In genomic region chr2:232925769-232926163, GRCh38 we compare ENCODE assay signal across 17 cellular contexts.
"Had no signal": no experiment of that assay in that cellular context is flagged by ENCODE, and none has a peak within 500 bp of the region (broad histone marks: within the 10 kb centered on the region; RNA-seq: fewer than 3 reads in every experiment).

No MANE protein-coding gene starts in this region.

- H3K27ac Mint-ChIP-seq: activated T-cell treated with anti-CD3 and anti-CD28 coated beads, Interleukin-2, amount 50 U/mL, for 72 hours; natural killer cell had no signal

- H3K36me3 Mint-ChIP-seq: natural killer cell had no signal

- H3K36me3 ChIP-seq: esophagus squamous epithelium, thyroid gland, WERI-Rb-1 had no signal

- H3K4me3 ChIP-seq: thyroid gland had no signal

- H3K9me3 Mint-ChIP-seq: natural killer cell had no signal

- H3K9me3 ChIP-seq: esophagus squamous epithelium, thyroid gland had no signal

- ATAC-seq: activated T-cell treated with anti-CD3 and anti-CD28 coated beads, Interleukin-2, amount 50 U/mL, for 72 hours; left ventricle myocardium superior; natural killer cell had no signal

- DNase-seq: activated CD4-positive, alpha-beta T cell treated with anti-CD3 and anti-CD28 coated beads for 1 hour; activated CD8-positive, alpha-beta memory T cell treated with anti-CD3 and anti-CD28 coated beads for 24 hours; activated effector memory CD4-positive, alpha-beta T cell treated with anti-CD3 and anti-CD28 coated beads, Interleukin-2, amount 50 U/mL, for 16 hours; activated naive CD4-positive, alpha-beta T cell treated with anti-CD3 and anti-CD28 coated beads, Interleukin-2, amount 50 U/mL, for 16 hours; activated T-cell treated with anti-CD3 and anti-CD28 coated beads, Interleukin-2, amount 50 U/mL, for 72 hours; aorta; cerebellar nuclear complex; cortex of kidney; effector CD8-positive, alpha-beta T cell; esophagus squamous epithelium; left ventricle myocardium superior; natural killer cell; stimulated activated CD8-positive, alpha-beta memory T cell treated with anti-CD3 and anti-CD28 coated beads, Interleukin-4, amount 100 ng/mL, for 48 hours; stimulated activated naive CD4-positive, alpha-beta T cell; SW 1271; thyroid gland had no signal
